24 cellular contexts compared by ENCODE assay signal in the genomic region with DNA sequence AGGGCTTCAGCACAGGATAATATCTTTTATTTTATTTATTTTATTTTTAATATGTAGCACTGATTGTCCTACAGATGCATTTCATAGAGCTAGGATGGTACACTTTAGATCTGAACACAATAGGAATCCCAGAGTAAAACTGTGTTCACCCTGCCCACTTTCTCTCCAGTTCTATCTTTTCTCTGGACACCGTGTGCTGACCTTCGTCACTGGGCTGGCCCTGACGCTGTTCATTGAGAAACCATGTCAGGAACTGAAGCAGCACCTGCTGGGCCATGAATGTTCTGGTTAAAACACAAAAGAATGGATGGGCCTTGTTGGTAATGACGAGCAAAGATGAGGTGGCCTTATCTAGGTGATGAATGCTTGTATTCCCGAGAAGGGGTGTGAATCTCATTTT.
"Had no signal": no experiment of that assay in that cellular context is flagged by ENCODE, and none has a peak within 500 bp of the region (broad histone marks: within the 10 kb centered on the region; RNA-seq: fewer than 3 reads in every experiment).

No MANE protein-coding gene starts in this region.

- DNase-seq: colonic mucosa; cortex of kidney; effector CD8-positive, alpha-beta T cell; effector memory CD8-positive, alpha-beta T cell; endodermal cell; esophagus squamous epithelium; foreskin melanocyte; heart left ventricle; hypothalamus; immature natural killer cell; islet precursor cell; kidney; kidney glomerular epithelial cell; left lung; left ventricle myocardium superior; mammary epithelial cell; mesendoderm; midbrain; naive thymus-derived CD4-positive, alpha-beta T cell had no signal

- H3K27me3 ChIP-seq: colonic mucosa, esophagus squamous epithelium, gastroesophageal sphincter, heart left ventricle, hepatocyte, left lung had no signal

- H3K4me1 ChIP-seq: colonic mucosa, esophagus squamous epithelium, gastroesophageal sphincter, left lung had no signal

- H3K36me3 ChIP-seq: colonic mucosa, esophagus squamous epithelium, gastroesophageal sphincter, heart left ventricle, left lung had no signal

- H3K27ac ChIP-seq: colonic mucosa, epithelial cell of prostate, esophagus squamous epithelium, gastroesophageal sphincter, heart left ventricle, hepatocyte, left lung had no signal

- ATAC-seq: effector memory CD8-positive, alpha-beta T cell; esophagus mucosa; gastroesophageal sphincter; heart left ventricle; left lung; left ventricle myocardium superior; naive thymus-derived CD4-positive, alpha-beta T cell had no signal

- H3K4me3 ChIP-seq: colonic mucosa, esophagus squamous epithelium, gastroesophageal sphincter, heart left ventricle, hepatocyte, left lung, lung had no signal

- H3K9me3 ChIP-seq: colonic mucosa, esophagus squamous epithelium, gastroesophageal sphincter, heart left ventricle, left lung had no signal
